ENCODE assay signal across 8 cellular contexts in genomic region chr2:74835831-74836674, GRCh38. TPM values are rescaled to one million over a fixed set of nuclear protein-coding genes. Genes with fewer than 3 reads are reported as not detected.
A peak's percentile ranks its signal among the peaks of the same experiment; 100 is the strongest.
DNase-seq lines count a peak whose midpoint lies in the region; ATAC-seq and TF ChIP-seq lines count a peak whose summit lies in the region.

No MANE protein-coding gene starts in this region.

- H3K27ac Mint-ChIP-seq in chondrocyte (ENCODE audit: unreplicated experiment): peak overlapping the region; percentile 75

- H3K27me3 ChIP-seq in HUES64 (ENCODE audit: insufficient read depth, low read length): no peaks in the 10 kb centered on the region
- H3K27me3 ChIP-seq in PC-9 (ENCODE audit: insufficient read depth, low read depth): no peaks in the 10 kb centered on the region
- H3K27me3 ChIP-seq in uterus: peaks cover 0 to 14% of the 10 kb centered on the region in 2 donors

- POLR2A ChIA-PET in PC-9 (lab: Charles Lee; ENCODE audit: unreplicated experiment): interaction anchor here (1.7 kb wide), 1 partner anchor 9 kb away, joined by 3 read pairs; no protein-coding TSS in a partner anchor

- H3K4me1 Mint-ChIP-seq in chondrocyte (ENCODE audit: low read depth): peaks cover 41% of the 10 kb centered on the region

- intact Hi-C loops in PC-9 (cut with micrococcal nuclease; ENCODE audit: unreplicated experiment) (loop anchor here (1.0 to 2.0 kb wide), 5 partner anchors 9 to 121 kb away; no protein-coding TSS in a partner anchor), uterus (cut with DNase I; ENCODE audit: low total_unique reads) (no loop called here)

- H4K20me1 ChIP-seq in PC-9 (ENCODE audit: insufficient read depth): no peaks in the 10 kb centered on the region; the same call in 1 of the 2 replicates

- ATAC-seq in HG02852 (IDR thresholded peaks at IDR 0.05; ENCODE audit: unreplicated experiment): no peak

- H3K4me3 ChIP-seq in HUES64 (ENCODE audit: low read length) (peak overlapping the region; percentile 95), PC-9 (peak overlapping the region; percentile 91), uterus (peak overlapping the region in 1 of 2 donors; percentile 58)

- no TSS peak for BruUV-seq in PC-9 (replicated peaks; lab: Mats Ljungman, UMichigan)

- CTCF ChIA-PET in PC-9 (lab: Charles Lee): interaction anchor here (0.5 to 1.3 kb wide), 9 partner anchors 9 to 124 kb away, joined by 3 to 13 read pairs (median 3); no protein-coding TSS in a partner anchor

- TF ChIP-seq POLR2A in uterus (IDR thresholded peaks at IDR 0.05): no peak

- no peaks in the 10 kb centered on the region for H3K9me3 ChIP-seq in HUES64 (ENCODE audit: insufficient read depth, low read depth, low read length)
- no peaks in the 10 kb centered on the region for H3K9me3 ChIP-seq in PC-9 (ENCODE audit: insufficient read depth, low read depth)
- no peaks in the 10 kb centered on the region for H3K9me3 ChIP-seq in uterus

- peak overlapping the region; percentile 94 for H3K4me3 Mint-ChIP-seq in chondrocyte (ENCODE audit: unreplicated experiment)

- WGBS in HUES64: 10% methylated on average over 14 of the region's 15 CpGs

- H3K4me2 ChIP-seq in PC-9: peak overlapping the region; percentile 93

- no peaks in the 10 kb centered on the region for H3K36me3 ChIP-seq in HUES64 (ENCODE audit: insufficient read depth, low read length)
- no peaks in the 10 kb centered on the region for H3K36me3 ChIP-seq in PC-9 (ENCODE audit: low read depth)
- no peaks in the 10 kb centered on the region for H3K36me3 ChIP-seq in uterus

- H3K36me3 Mint-ChIP-seq in chondrocyte (ENCODE audit: low read depth): peaks cover 1% of the 10 kb centered on the region

- H3K27ac ChIP-seq in HUES64 (ENCODE audit: low read depth, low read length): peak overlapping the region; percentile 98; the same call in 1 of the 2 replicates
- H3K27ac ChIP-seq in PC-9: peak overlapping the region; percentile 84
- no peak overlapping the region for H3K27ac ChIP-seq in uterus

- peaks cover 32% of the 10 kb centered on the region for H3K4me1 ChIP-seq in HUES64 (ENCODE audit: insufficient read depth, low read length)
- peaks cover 43% of the 10 kb centered on the region for H3K4me1 ChIP-seq in PC-9 (replicated peaks; ENCODE audit: insufficient read depth)
- no peaks in the 10 kb centered on the region for H3K4me1 ChIP-seq in uterus

- peak; percentile 78 for TF ChIP-seq CTCF in GM12872 (IDR thresholded peaks at IDR 0.05; ENCODE audit: insufficient read depth, low read depth, low read length)
- TF ChIP-seq CTCF in PC-9 (conservative IDR thresholded peaks at IDR 0.05): peak; percentile 95
- TF ChIP-seq CTCF in chondrocyte (IDR thresholded peaks at IDR 0.05): peak; percentile 82
- peak; percentile 12 to 42 (median 24) for TF ChIP-seq CTCF in uterus (IDR thresholded peaks at IDR 0.05)

- H3K9ac ChIP-seq in HUES64 (ENCODE audit: low read depth, low read length): peak overlapping the region; percentile 52

- H3K9me2 ChIP-seq in PC-9 (ENCODE audit: insufficient read depth): no peaks in the 10 kb centered on the region

- DNase-seq in AG20443 (ENCODE audit: low spot score): peak; percentile 51
- DNase-seq in PC-9: peak in 1 of 2 experiments; percentile 65
- no peak for DNase-seq in chondrocyte (ENCODE audit: low spot score)
- DNase-seq in medulla oblongata (ENCODE audit: extremely low spot score): peak; percentile 64
- DNase-seq in uterus: no peak

- H3K79me2 ChIP-seq in PC-9 (ENCODE audit: low read depth): peaks cover 70% of the 10 kb centered on the region

- peaks cover 29% of the 10 kb centered on the region for H3F3A ChIP-seq in PC-9 (ENCODE audit: insufficient read depth, low read depth)

- H3K27me3 Mint-ChIP-seq in chondrocyte (ENCODE audit: low read depth): no peaks in the 10 kb centered on the region

- H2AFZ ChIP-seq in PC-9: no peak overlapping the region

- no peaks in the 10 kb centered on the region for H3K9me3 Mint-ChIP-seq in chondrocyte (ENCODE audit: low read depth)

RNA-seq across cellular contexts. Expression of gene HK2, which starts 2.1 kb away (rescaled TPM):
- 26.0 TPM for polyA plus RNA-seq in HUES64 (2013, experiment 1 of 2)
- 27.3 TPM for polyA plus RNA-seq in HUES64 (2013, experiment 2 of 2)
- 7.8 and 13.5 TPM in 2 replicates for total RNA-seq in PC-9 (2021)
- 18.5 to 32.6 TPM (median 31.4 TPM) in 3 replicates for total RNA-seq in chondrocyte
- 1 to 10 TPM in 3 of 4 donors, under 1 TPM in 1; 0.29 to 8.6 (median 1.2) TPM for total RNA-seq in uterus

Comparison
In these comparisons a context has a peak if more than half of its experiments do, and no peak if none do; other contexts are left out.
1. DNase-seq: peak in AG20443 (single experiment) and medulla oblongata (single experiment); none in chondrocyte (single experiment) and uterus (0 of 2).
2. CTCF ChIP-seq: peak in every context shown above with its lines; median percentile 95 in PC-9; 82 in chondrocyte; 78 in GM12872; 24 in uterus.
3. H3K27ac ChIP-seq: peak in HUES64 (single experiment) and PC-9 (single experiment); none in uterus (0 of 2).